30 cellular contexts compared by ENCODE assay signal in the genomic region with DNA sequence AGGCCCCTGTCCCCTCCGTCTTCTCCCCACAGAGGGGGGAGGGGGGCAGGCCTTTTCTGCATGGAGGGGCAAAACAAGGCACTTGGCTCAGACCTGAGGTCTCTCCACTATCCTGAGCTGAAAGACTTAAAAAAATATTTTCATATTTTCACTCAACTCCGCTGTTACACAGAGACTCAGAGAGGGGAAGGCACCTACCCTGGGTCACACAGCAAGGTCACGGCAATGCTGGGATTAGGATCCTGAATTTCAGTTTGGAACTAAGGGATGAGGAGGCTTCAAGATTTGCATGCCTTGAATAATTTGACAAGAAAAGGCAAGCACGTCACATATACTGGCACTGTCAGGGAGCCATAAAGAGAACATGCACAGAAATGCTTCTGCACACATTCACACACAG.
"Had no signal": no experiment of that assay in that cellular context is flagged by ENCODE, and none has a peak within 500 bp of the region (broad histone marks: within the 10 kb centered on the region; RNA-seq: fewer than 3 reads in every experiment).

No MANE protein-coding gene starts in this region.

- ATAC-seq: Panc1, Right ventricle myocardium inferior had no signal

- H3K4me1 ChIP-seq: SJSA1 had no signal

- H3K27me3 ChIP-seq: SJSA1 had no signal

- H2AFZ ChIP-seq: PC-9 had no signal

- DNase-seq: Karpas-422, MM.1S, MV-4-11, NCI-H1092 treated with DMSO at 0.1 percent for 48 hours, NCI-H1105 treated with DMSO at 0.1 percent for 48 hours, NCI-H1417, NCI-H1436, NCI-H146, NCI-H1694, NCI-H1930, NCI-H2029 treated with DMSO at 0.1 percent for 48 hours, NCI-H2081 treated with DMSO at 0.1 percent for 48 hours, NCI-H2171 treated with DMSO at 0.1 percent for 48 hours, NCI-H345, NCI-H446, NCI-H510A treated with DMSO at 0.1 percent for 48 hours, NCI-H524 treated with DMSO at 0.1 percent for 48 hours, NCI-H526 treated with DMSO at 0.1 percent for 48 hours, NCI-H774, PC-9, SHP77 treated with DMSO at 0.1 percent for 48 hours, SK-N-SH, SW 1271, T-helper 1 cell had no signal

- H3K9me3 ChIP-seq: SJSA1, SK-N-SH had no signal

- H3K27ac ChIP-seq: KMS-11, PC-9, RWPE1, SJSA1 had no signal

- H3K4me2 ChIP-seq: KMS-11, PC-9, SK-N-SH had no signal

- H3K36me3 ChIP-seq: SJSA1 had no signal

- FAIRE-seq: RCC 7860 had no signal

- H3K9ac ChIP-seq: KMS-11, SK-N-SH had no signal

- H3K4me3 ChIP-seq: PC-9, SJSA1 had no signal
